ENCODE assay signal across 1 cellular context in genomic region chr16:58733671-58734458, GRCh38.
TF ChIP-seq lines count a peak whose summit lies in the region.

Gene GOT2 (minus strand): TSS chr16:58734316. CDS start chr16:58734228, 88 bp downstream.

TF ChIP-seq in WTC11, 78 proteins besides CTCF, POLR2A, EP300 and RAD21 (continued from another document):
- TF ChIP-seq, protein P1, sequence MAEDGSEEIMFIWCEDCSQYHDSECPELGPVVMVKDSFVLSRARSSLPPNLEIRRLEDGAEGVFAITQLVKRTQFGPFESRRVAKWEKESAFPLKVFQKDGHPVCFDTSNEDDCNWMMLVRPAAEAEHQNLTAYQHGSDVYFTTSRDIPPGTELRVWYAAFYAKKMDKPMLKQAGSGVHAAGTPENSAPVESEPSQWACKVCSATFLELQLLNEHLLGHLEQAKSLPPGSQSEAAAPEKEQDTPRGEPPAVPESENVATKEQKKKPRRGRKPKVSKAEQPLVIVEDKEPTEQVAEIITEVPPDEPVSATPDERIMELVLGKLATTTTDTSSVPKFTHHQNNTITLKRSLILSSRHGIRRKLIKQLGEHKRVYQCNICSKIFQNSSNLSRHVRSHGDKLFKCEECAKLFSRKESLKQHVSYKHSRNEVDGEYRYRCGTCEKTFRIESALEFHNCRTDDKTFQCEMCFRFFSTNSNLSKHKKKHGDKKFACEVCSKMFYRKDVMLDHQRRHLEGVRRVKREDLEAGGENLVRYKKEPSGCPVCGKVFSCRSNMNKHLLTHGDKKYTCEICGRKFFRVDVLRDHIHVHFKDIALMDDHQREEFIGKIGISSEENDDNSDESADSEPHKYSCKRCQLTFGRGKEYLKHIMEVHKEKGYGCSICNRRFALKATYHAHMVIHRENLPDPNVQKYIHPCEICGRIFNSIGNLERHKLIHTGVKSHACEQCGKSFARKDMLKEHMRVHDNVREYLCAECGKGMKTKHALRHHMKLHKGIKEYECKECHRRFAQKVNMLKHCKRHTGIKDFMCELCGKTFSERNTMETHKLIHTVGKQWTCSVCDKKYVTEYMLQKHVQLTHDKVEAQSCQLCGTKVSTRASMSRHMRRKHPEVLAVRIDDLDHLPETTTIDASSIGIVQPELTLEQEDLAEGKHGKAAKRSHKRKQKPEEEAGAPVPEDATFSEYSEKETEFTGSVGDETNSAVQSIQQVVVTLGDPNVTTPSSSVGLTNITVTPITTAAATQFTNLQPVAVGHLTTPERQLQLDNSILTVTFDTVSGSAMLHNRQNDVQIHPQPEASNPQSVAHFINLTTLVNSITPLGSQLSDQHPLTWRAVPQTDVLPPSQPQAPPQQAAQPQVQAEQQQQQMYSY (CRISPR knock-in tag; IDR thresholded peaks at IDR 0.05): 0 out of 2 replicates have a peak, but pooled peaks have one; percentile 4
- peak; percentile 62; the same call in 1 of the 2 replicates for TF ChIP-seq ESRRA (CRISPR knock-in tag; IDR thresholded peaks at IDR 0.05; ENCODE audit: borderline replicate concordance)
- TF ChIP-seq JUN (CRISPR knock-in tag; IDR thresholded peaks at IDR 0.05): no peak
- TF ChIP-seq ZNF121 (CRISPR knock-in tag; IDR thresholded peaks at IDR 0.05): no peak
- TF ChIP-seq SMAD3 (CRISPR knock-in tag; IDR thresholded peaks at IDR 0.05; ENCODE audit: borderline replicate concordance): peak; percentile 25; the same call in 1 of the 2 replicates
- peak; percentile 28; the same call in 1 of the 2 replicates for TF ChIP-seq USF2 (CRISPR knock-in tag; IDR thresholded peaks at IDR 0.05)
- TF ChIP-seq TEAD1 (CRISPR knock-in tag; IDR thresholded peaks at IDR 0.05): peak; percentile 60; the same call in 1 of the 2 replicates
- TF ChIP-seq, protein P2, sequence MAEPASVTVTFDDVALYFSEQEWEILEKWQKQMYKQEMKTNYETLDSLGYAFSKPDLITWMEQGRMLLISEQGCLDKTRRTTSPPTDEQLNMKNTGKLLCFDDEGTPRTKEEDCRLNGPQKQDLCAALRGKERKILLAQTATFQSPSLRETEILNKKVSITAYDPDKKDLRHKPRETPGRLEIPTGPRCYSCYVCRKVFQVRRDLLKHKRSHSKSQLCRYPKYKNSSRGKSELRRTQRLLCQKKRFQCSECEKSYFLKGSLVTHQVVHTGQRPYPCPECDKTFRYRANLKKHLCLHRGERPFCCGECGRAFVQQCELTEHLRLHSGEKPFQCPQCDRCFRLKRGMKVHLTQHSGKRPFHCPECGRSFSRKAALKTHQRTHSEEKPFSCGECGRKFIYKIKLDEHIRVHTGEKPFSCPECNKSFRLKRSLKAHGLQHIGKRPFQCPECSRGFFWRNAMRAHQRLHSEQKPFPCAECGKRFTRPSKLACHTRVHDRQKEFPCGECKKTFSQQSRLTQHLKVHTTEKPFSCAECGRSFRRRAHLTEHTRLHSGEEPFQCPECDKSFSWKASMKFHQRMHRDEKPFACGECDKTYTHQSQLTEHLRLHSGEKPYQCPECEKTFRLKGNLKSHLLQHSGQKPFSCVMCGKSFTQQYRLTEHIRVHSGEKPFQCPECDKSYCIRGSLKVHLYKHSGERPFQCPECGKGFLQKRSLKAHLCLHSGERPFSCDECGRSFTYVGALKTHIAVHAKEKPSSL (CRISPR knock-in tag; conservative IDR thresholded peaks at IDR 0.05): no peak
- TF ChIP-seq ZNF232 (CRISPR knock-in tag; IDR thresholded peaks at IDR 0.05): peak; percentile 65; the same call in 1 of the 2 replicates
- TF ChIP-seq ZNF138 (CRISPR knock-in tag; conservative IDR thresholded peaks at IDR 0.05): no peak
- no peak for TF ChIP-seq GRHL2 (CRISPR knock-in tag; IDR thresholded peaks at IDR 0.05; ENCODE audit: insufficient replicate concordance, severe bottlenecking)
- peak; percentile 62 for TF ChIP-seq MYBL2 (CRISPR knock-in tag; IDR thresholded peaks at IDR 0.05)
- no peak for TF ChIP-seq NFYB (CRISPR knock-in tag; conservative IDR thresholded peaks at IDR 0.05; ENCODE audit: low read depth)
- TF ChIP-seq FOXK1 (CRISPR knock-in tag; IDR thresholded peaks at IDR 0.05): peak; percentile 64
- TF ChIP-seq E2F5 (CRISPR knock-in tag; IDR thresholded peaks at IDR 0.05): peak; percentile 21; the same call in 1 of the 2 replicates
- TF ChIP-seq HMGXB4 (CRISPR knock-in tag; IDR thresholded peaks at IDR 0.05): peak; percentile 100
- TF ChIP-seq OVOL2 (CRISPR knock-in tag; IDR thresholded peaks at IDR 0.05; ENCODE audit: borderline replicate concordance): no peak
- TF ChIP-seq E2F1 (CRISPR knock-in tag; IDR thresholded peaks at IDR 0.05): peak; percentile 87; the same call in 1 of the 2 replicates
- TF ChIP-seq ZNF416 (CRISPR knock-in tag; IDR thresholded peaks at IDR 0.05): no peak
- TF ChIP-seq TCF7 (CRISPR knock-in tag; IDR thresholded peaks at IDR 0.05; ENCODE audit: low read depth): no peak
- TF ChIP-seq ZNF263 (CRISPR knock-in tag; IDR thresholded peaks at IDR 0.05; ENCODE audit: low read depth): no peak
- TF ChIP-seq ZNF317 (CRISPR knock-in tag; IDR thresholded peaks at IDR 0.05; ENCODE audit: borderline replicate concordance, low read depth): no peak
- TF ChIP-seq ZMAT4 (CRISPR knock-in tag; IDR thresholded peaks at IDR 0.05): no peak
